Comparison of ENCODE assay signal across 7 cellular contexts in the genomic region with DNA sequence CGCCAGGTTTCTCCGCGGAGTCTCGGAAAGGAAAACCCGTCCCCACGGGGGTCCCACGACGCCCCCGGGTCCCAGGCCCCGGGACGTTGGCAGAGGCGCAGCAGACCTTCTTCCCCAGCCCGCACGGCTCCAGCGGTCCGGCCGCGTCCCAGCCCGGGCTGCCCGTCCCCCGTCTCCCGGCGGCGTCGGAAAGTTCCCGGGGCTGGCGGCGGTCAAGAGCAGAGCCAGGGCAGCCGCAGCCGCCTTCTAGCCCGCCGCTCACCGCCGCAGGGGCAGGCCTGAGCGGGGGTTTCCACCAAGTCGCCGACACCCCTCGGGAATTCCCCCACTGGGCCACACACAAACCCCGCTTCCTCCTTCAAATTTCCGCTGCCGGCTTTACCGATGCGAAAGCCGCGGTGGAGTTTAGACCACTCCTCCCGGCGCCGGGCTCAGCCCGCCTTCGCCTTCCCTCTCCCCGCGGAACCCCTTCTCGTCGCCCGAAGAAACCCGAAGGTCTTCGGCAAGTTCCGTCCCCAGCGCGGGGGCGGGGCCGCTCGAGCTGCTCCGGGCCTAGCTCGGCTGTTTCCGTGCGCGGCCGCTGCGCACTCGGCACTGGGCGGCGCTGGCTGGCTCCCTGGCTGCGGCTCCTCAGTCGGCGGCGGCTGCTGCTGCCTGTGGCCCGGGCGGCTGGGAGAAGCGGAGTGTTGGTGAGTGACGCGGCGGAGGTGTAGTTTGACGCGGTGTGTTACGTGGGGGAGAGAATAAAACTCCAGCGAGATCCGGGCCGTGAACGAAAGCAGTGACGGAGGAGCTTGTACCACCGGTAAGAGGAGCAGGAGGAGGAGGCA. TPM values are rescaled to one million over a fixed set of nuclear protein-coding genes. Genes with fewer than 3 reads are reported as not detected.
DNase-seq lines count a peak whose midpoint lies in the region; ATAC-seq, FAIRE-seq and TF ChIP-seq lines count a peak whose summit lies in the region.

CREB1 (plus strand) TSS at position 633 of the 830 bp plus-strand sequence. CDS start 25,674 bp downstream, outside the sequence.

- peak within 1 kb of the TSS; percentile 99 for H3K27ac Mint-ChIP-seq in astrocyte (ENCODE audit: unreplicated experiment)

- peaks cover 21% of the 10 kb centered on the region for H4K20me1 ChIP-seq in astrocyte (ENCODE audit: insufficient read depth, low read length)

- peak; percentile 83 for TF ChIP-seq POLR2A in GM18505 (IDR thresholded peaks at IDR 0.05; ENCODE audit: borderline replicate concordance, extremely low read depth, insufficient read depth, insufficient read length)

- H3K9ac ChIP-seq in astrocyte (ENCODE audit: low read length), result peak within 1 kb of the TSS; percentile 100

- DNase-seq in NCI-H2029 (lab: John Stamatoyannopoulos, UW) (peak; percentile 93), T-helper 22 cell (ENCODE audit: low read depth) (peak; percentile 98), astrocyte (ENCODE audit: low read depth) (peak; percentile 98), hepatic stellate cell (ENCODE audit: low spot score) (peak; percentile 94), renal cortical epithelial cell (ENCODE audit: low read depth) (peak; percentile 95)

- no peaks in the 10 kb centered on the region for H3K9me3 Mint-ChIP-seq in astrocyte (ENCODE audit: unreplicated experiment)

- H3K36me3 ChIP-seq in astrocyte (ENCODE audit: insufficient read depth, low read length), result no peaks in the 10 kb centered on the region

- H3K27ac ChIP-seq in astrocyte (ENCODE audit: low read depth, low read length), result peak within 1 kb of the TSS; percentile 96

- no peaks in the 10 kb centered on the region for H3K27me3 Mint-ChIP-seq in astrocyte (ENCODE audit: low read depth, unreplicated experiment)

- H3K36me3 Mint-ChIP-seq in astrocyte (ENCODE audit: low read depth, unreplicated experiment), result peaks cover 6% of the 10 kb centered on the region

- peak within 1 kb of the TSS; percentile 78 for H2AFZ ChIP-seq in astrocyte (ENCODE audit: low read depth, low read length)

- H3K79me2 ChIP-seq in astrocyte (ENCODE audit: insufficient read depth, low read length), result peaks cover 51% of the 10 kb centered on the region

- peaks cover 3% of the 10 kb centered on the region for H3K4me1 ChIP-seq in astrocyte (ENCODE audit: insufficient read depth, low read length)

- no peak for TF ChIP-seq CTCF in astrocyte (IDR thresholded peaks at IDR 0.05; ENCODE audit: insufficient read depth, low read depth, low read length)

- no peaks in the 10 kb centered on the region for H3K9me3 ChIP-seq in astrocyte (ENCODE audit: insufficient read depth, low read depth, low read length)

- peak within 1 kb of the TSS; percentile 99 for H3K4me3 Mint-ChIP-seq in astrocyte (ENCODE audit: unreplicated experiment)

- peaks cover 16% of the 10 kb centered on the region for H3K4me1 Mint-ChIP-seq in astrocyte (ENCODE audit: low read depth, unreplicated experiment)

- no peak for FAIRE-seq in astrocyte (lab: Jason Lieb, UNC)

- H3K4me3 ChIP-seq in astrocyte (ENCODE audit: insufficient read depth, low read depth, low read length), result peak within 1 kb of the TSS; percentile 100

- H3K27me3 ChIP-seq in astrocyte (ENCODE audit: insufficient read depth, low read length), result no peaks in the 10 kb centered on the region

- ATAC-seq in GM18505 (IDR thresholded peaks at IDR 0.05; ENCODE audit: unreplicated experiment), result peak; percentile 85
- peak; percentile 84 for ATAC-seq in HG02973 (IDR thresholded peaks at IDR 0.05; ENCODE audit: unreplicated experiment)

- peak within 1 kb of the TSS; percentile 98 for H3K4me2 ChIP-seq in astrocyte (ENCODE audit: low read length)

RNA-seq across cellular contexts. Expression of gene CREB1, which starts in this region (rescaled TPM):
- total RNA-seq in astrocyte, result 56.4 and 63.3 TPM in 2 replicates
- 41.3 and 68.4 TPM in 2 replicates for total RNA-seq in renal cortical epithelial cell

Comparison
In these comparisons a context has a peak if more than half of its experiments do, and no peak if none do; other contexts are left out.
1. Peak in every context shown above with its lines: DNase-seq, ATAC-seq, H3K4me3 ChIP-seq and H3K27ac ChIP-seq.